ENCODE assay signal across 11 cellular contexts in genomic region chr12:127435439-127435838, GRCh38.
"Had no signal": no experiment of that assay in that cellular context is flagged by ENCODE, and none has a peak within 500 bp of the region (broad histone marks: within the 10 kb centered on the region; RNA-seq: fewer than 3 reads in every experiment).

No MANE protein-coding gene starts in this region.

- H3K9ac ChIP-seq: GM23248 had no signal

- H3K9me3 ChIP-seq: HAP-1 had no signal

- H3K27ac ChIP-seq: GM23248 had no signal

- DNase-seq: GM23248, GOT3, H7, H9, HCEC 1CT, HFFc6 had no signal

- FAIRE-seq: H1, H54 had no signal

- H2AFZ ChIP-seq: GM23248, GM23338 had no signal

- H3K36me3 ChIP-seq: HAP-1 had no signal

- H3K4me2 ChIP-seq: GM23338 had no signal

- H3K4me1 ChIP-seq: HAP-1 had no signal

- H3K4me3 ChIP-seq: GM23248, GM23338, HAP-1 had no signal

- ATAC-seq: GM23338, HCT116 had no signal
